Comparison of ENCODE assay signal across 9 cellular contexts in genomic region chr7:1533255-1533568, GRCh38. TPM values are rescaled to one million over a fixed set of nuclear protein-coding genes. Genes with fewer than 3 reads are reported as not detected.
A peak's percentile ranks its signal among the peaks of the same experiment; 100 is the strongest.
DNase-seq lines count a peak whose midpoint lies in the region; ATAC-seq and TF ChIP-seq lines count a peak whose summit lies in the region.
"Had no signal": no experiment of that assay in that cellular context is flagged by ENCODE, and none has a peak within 500 bp of the region (broad histone marks: within the 10 kb centered on the region; RNA-seq: fewer than 3 reads in every experiment).

No MANE protein-coding gene starts in this region.

- intact Hi-C loops in heart left ventricle (cut with DNase I) = loop anchor here in 2 of 10 donors (5.0 kb wide), 2 partner anchors 34 to 39 kb away; partner anchors contain the start of gene PSMG3 (in 1 of the 2)
- intact Hi-C loops in Right ventricle myocardium inferior (cut with DNase I) = loop anchor here (2.0 kb wide), 1 partner anchor 28 kb away; the partner anchor contains the start of gene INTS1
- intact Hi-C loops in uterus (cut with DNase I; ENCODE audit: low total_unique reads) = no loop called here

- H3K4me1 Mint-ChIP-seq in brain = peaks cover 41% of the 10 kb centered on the region

- H3K9me3 ChIP-seq in heart left ventricle (no peaks in the 10 kb centered on the region), mononuclear cell (ENCODE audit: low read depth, low read length) (no peaks in the 10 kb centered on the region), uterus (no peaks in the 10 kb centered on the region)

- H3K9me3 Mint-ChIP-seq in brain = peaks cover 0 to 2% (median 0%) of the 10 kb centered on the region in 5 experiments

- peak overlapping the region in 3 of 5 experiments; percentile 83 to 91 (median 88) for H3K27ac Mint-ChIP-seq in brain

- peak overlapping the region in 11 of 12 donors; percentile 39 to 94 (median 68) for H3K4me3 ChIP-seq in heart left ventricle
- H3K4me3 ChIP-seq in mononuclear cell (ENCODE audit: low read length) = peak overlapping the region; percentile 51
- peak overlapping the region; percentile 41 to 66 for H3K4me3 ChIP-seq in uterus

- TF ChIP-seq POLR2A in heart left ventricle (IDR thresholded peaks at IDR 0.05) = no peak
- no peak for TF ChIP-seq POLR2A in uterus (IDR thresholded peaks at IDR 0.05)

- WGBS in heart left ventricle, 4 donors = 35 to 60% (median 48%) methylated on average over 9 of the region's 9 CpGs

- no peaks in the 10 kb centered on the region for H3K36me3 Mint-ChIP-seq in brain

- H3K27me3 Mint-ChIP-seq in brain = no peaks in the 10 kb centered on the region

- H3K4me3 Mint-ChIP-seq in brain = peak overlapping the region in 3 of 5 experiments; percentile 83 to 95 (median 85)

- TF ChIP-seq CTCF in heart left ventricle (IDR thresholded peaks at IDR 0.05) = no peak
- TF ChIP-seq CTCF in brain (conservative IDR thresholded peaks at IDR 0.05) = no peak
- no peak for TF ChIP-seq CTCF in uterus (IDR thresholded peaks at IDR 0.05)

- ATAC-seq in heart left ventricle (no peak), Right ventricle myocardium inferior (no peak), GM19397 (IDR thresholded peaks at IDR 0.05; ENCODE audit: unreplicated experiment) (no peak)

- no peaks in the 10 kb centered on the region for H3K27me3 ChIP-seq in heart left ventricle
- no peaks in the 10 kb centered on the region for H3K27me3 ChIP-seq in mononuclear cell (ENCODE audit: insufficient read depth, low read length)
- no peaks in the 10 kb centered on the region for H3K27me3 ChIP-seq in uterus

- DNase-seq in heart left ventricle = no peak
- DNase-seq in Right ventricle myocardium inferior (ENCODE audit: missing footprints) = no peak
- no peak for DNase-seq in uterus
- DNase-seq in dermis blood vessel endothelial cell = no peak
- DNase-seq in kidney glomerular epithelial cell (lab: John Stamatoyannopoulos, UW) = no peak

- H3K36me3 ChIP-seq in heart left ventricle = peaks cover 0 to 13% (median 0%) of the 10 kb centered on the region in 9 donors
- H3K36me3 ChIP-seq in uterus = no peaks in the 10 kb centered on the region

- peak overlapping the region; percentile 90 to 100 (median 96) for H3K27ac ChIP-seq in heart left ventricle
- H3K27ac ChIP-seq in uterus = peak overlapping the region; percentile 96 to 98

- H3K4me1 ChIP-seq in heart left ventricle (peaks cover 18 to 73% (median 54%) of the 10 kb centered on the region in 12 donors), mononuclear cell (ENCODE audit: insufficient read depth, low read length) (peaks cover 41% of the 10 kb centered on the region), uterus (peaks cover 12 to 15% of the 10 kb centered on the region in 2 donors)

RNA-seq across cellular contexts. Expression of gene MAFK, which starts 2.7 kb away (rescaled TPM):
- total RNA-seq in heart left ventricle (100 to 1,000 TPM in 5 of 9 donors, 10 to 100 TPM in 4; 34.3 to 138 (median 121) TPM), Right ventricle myocardium inferior (50.8 TPM), mononuclear cell (36.3 TPM), uterus (10 to 100 TPM; 10.8 to 40.9 (median 26.0) TPM), dermis blood vessel endothelial cell (34.7 and 42.9 TPM in 2 replicates)
- polyA plus RNA-seq in heart left ventricle (100 to 1,000 TPM in 1 of 2 donors, 10 to 100 TPM in 1; 94.8 to 165 TPM), brain (ENCODE audit: insufficient read depth, low read depth, low replicate concordance) (17.9 TPM)

RNA-seq across cellular contexts. Expression of gene TMEM184A, which starts 22.8 kb away (rescaled TPM):
- under 1 TPM; 0.19 to 0.85 (median 0.47) TPM for total RNA-seq in heart left ventricle
- polyA plus RNA-seq in heart left ventricle = under 1 TPM; 0.19 to 0.99 TPM
- 0.32 TPM for total RNA-seq in Right ventricle myocardium inferior
- 4.3 TPM for polyA plus RNA-seq in brain (ENCODE audit: insufficient read depth, low read depth, low replicate concordance)
- total RNA-seq in mononuclear cell = not detected
- total RNA-seq in uterus = 1 to 10 TPM in 1 of 4 donors, under 1 TPM in 2, not detected in 1; 0.29 to 2.8 (median 0.64) TPM
- total RNA-seq in dermis blood vessel endothelial cell = under 0.01 and 0.05 TPM in 2 replicates
- total RNA-seq: T-helper 2 cell treated with Interferon-gamma antibody and Interleukin-4, amounts not matched to agents 100 ng/mL and 5 ng/mL, for 36 hours had no signal

RNA-seq across cellular contexts. Expression of gene INTS1, which starts 29.0 kb away (rescaled TPM):
- total RNA-seq in heart left ventricle = 10 to 100 TPM; 35.5 to 67.4 (median 45.3) TPM
- polyA plus RNA-seq in heart left ventricle = 10 to 100 TPM; 41.9 to 46.0 TPM
- total RNA-seq in Right ventricle myocardium inferior = 25.8 TPM
- polyA plus RNA-seq in brain (ENCODE audit: insufficient read depth, low read depth, low replicate concordance) = 102 TPM
- 26.0 TPM for total RNA-seq in mononuclear cell
- total RNA-seq in uterus = 10 to 100 TPM in 3 of 4 donors, 1 to 10 TPM in 1; 8.2 to 68.9 (median 30.3) TPM
- 44.6 and 80.1 TPM in 2 replicates for total RNA-seq in dermis blood vessel endothelial cell

RNA-seq across cellular contexts. Expression of gene PSMG3, which starts 36.6 kb away (rescaled TPM):
- total RNA-seq in heart left ventricle (10 to 100 TPM in 8 of 9 donors, 1 to 10 TPM in 1; 7.3 to 27.6 (median 13.3) TPM), Right ventricle myocardium inferior (13.3 TPM), mononuclear cell (14.3 TPM), uterus (100 to 1,000 TPM in 1 of 4 donors, 10 to 100 TPM in 3; 16.4 to 143 (median 25.7) TPM), dermis blood vessel endothelial cell (12.6 and 20.1 TPM in 2 replicates)
- polyA plus RNA-seq in heart left ventricle (10 to 100 TPM; 34.3 to 36.5 TPM), brain (ENCODE audit: insufficient read depth, low read depth, low replicate concordance) (68.4 TPM)
